ENCODE assay signal across 8 cellular contexts in genomic region chr9:93268551-93269314, GRCh38.
DNase-seq lines count a peak whose midpoint lies in the region; ATAC-seq and TF ChIP-seq lines count a peak whose summit lies in the region.

No MANE protein-coding gene starts in this region.

- POLR2A ChIA-PET in HEK293T (lab: Yijun Ruan, JAX): no interaction called here

- peak; percentile 85 to 87 for ATAC-seq in naive B cell (ENCODE audit: low read depth in 2 of 2)
- ATAC-seq in HG02852 (IDR thresholded peaks at IDR 0.05; ENCODE audit: unreplicated experiment): no peak

- H3K36me3 Mint-ChIP-seq in naive B cell: no peaks in the 10 kb centered on the region

- peak overlapping the region; percentile 76 to 96 (median 86) for H3K4me3 Mint-ChIP-seq in naive B cell

- H3K4me1 Mint-ChIP-seq in naive B cell: peaks cover 38 to 45% (median 44%) of the 10 kb centered on the region in 3 donors

- peaks cover 0 to 2% (median under 1%) of the 10 kb centered on the region in 3 donors for H3K27me3 Mint-ChIP-seq in naive B cell

- H3K27ac Mint-ChIP-seq in naive B cell: peak overlapping the region; percentile 62 to 97 (median 88)

- DNase-seq in DMS153 (lab: John Stamatoyannopoulos, UW) (peak; percentile 95), NCI-H1417 treated with DMSO at 0.1 percent for 48 hours (lab: John Stamatoyannopoulos, UW) (peak; percentile 85), naive B cell (peak; percentile 59), cerebellar cortex (ENCODE audit: low spot score) (no peak), HEK293T (ENCODE audit: extremely low spot score) (no peak), NCI-H446 (lab: John Stamatoyannopoulos, UW) (no peak)
- DNase-seq in activated CD4-positive, alpha-beta T cell treated with anti-CD3 and anti-CD28 coated beads, Interleukin-2, amount 50 U/mL, for 48 hours: peak; percentile 7 to 26

- peaks cover 0 to 5% (median under 1%) of the 10 kb centered on the region in 7 donors for H3K9me3 Mint-ChIP-seq in naive B cell

- CTCF ChIA-PET in HEK293T (lab: Yijun Ruan, JAX): no interaction called here

TF ChIP-seq in HEK293T, 16 proteins besides CTCF, POLR2A, EP300 and RAD21:
- no peak for TF ChIP-seq CTBP1 (IDR thresholded peaks at IDR 0.05; ENCODE audit: borderline replicate concordance)

Comparison
In these comparisons a context has a peak if more than half of its experiments do, and no peak if none do; other contexts are left out.
1. DNase-seq: peak in DMS153 (single experiment), NCI-H1417 treated with DMSO at 0.1 percent for 48 hours (single experiment), activated CD4-positive, alpha-beta T cell treated with anti-CD3 and anti-CD28 coated beads, Interleukin-2, amount 50 U/mL, for 48 hours (2 of 2) and naive B cell (single experiment); none in cerebellar cortex (single experiment), HEK293T (single experiment) and NCI-H446 (0 of 2).